Comparison of ENCODE assay signal across 33 cellular contexts in genomic region chr5:132072508-132072907, GRCh38. TPM values are rescaled to one million over a fixed set of nuclear protein-coding genes. Genes with fewer than 3 reads are reported as not detected.
DNase-seq lines count a peak whose midpoint lies in the region; ATAC-seq, FAIRE-seq and TF ChIP-seq lines count a peak whose summit lies in the region.
"Had no signal": no experiment of that assay in that cellular context is flagged by ENCODE, and none has a peak within 500 bp of the region (broad histone marks: within the 10 kb centered on the region; RNA-seq: fewer than 3 reads in every experiment).

No MANE protein-coding gene starts in this region.

- H3K36me3 Mint-ChIP-seq in activated naive CD8-positive, alpha-beta T cell treated with anti-CD3 and anti-CD28 coated beads, Interleukin-2, amount 10 ng/mL, durations not matched to agents 7 days and 5 days: no peaks in the 10 kb centered on the region
- H3K36me3 Mint-ChIP-seq in activated naive CD8-positive, alpha-beta T cell treated with anti-CD3 and anti-CD28 coated beads for 36 hours: peaks cover 18% of the 10 kb centered on the region

- H3K9me3 ChIP-seq in keratinocyte (ENCODE audit: control insufficient read depth, low read depth, low read length) (no peaks in the 10 kb centered on the region), upper lobe of right lung (no peaks in the 10 kb centered on the region)
- H3K9me3 ChIP-seq: adrenal gland, tibial artery had no signal

- no peak for ATAC-seq in activated naive CD8-positive, alpha-beta T cell treated with anti-CD3 and anti-CD28 coated beads, Interleukin-2, amount 10 ng/mL, durations not matched to agents 7 days and 5 days (ENCODE audit: low read depth)
- peak; percentile 64 for ATAC-seq in upper lobe of right lung
- ATAC-seq: left colon had no signal

- no peak overlapping the region for H3K4me3 ChIP-seq in keratinocyte (ENCODE audit: control insufficient read depth in 2 of 3, extremely low read depth in 1 of 3, insufficient read depth in 2 of 3, low read depth in 1 of 3, low read length in 3 of 3)
- H3K4me3 ChIP-seq in upper lobe of right lung: no peak overlapping the region
- H3K4me3 ChIP-seq: adrenal gland, neural progenitor cell, SK-N-MC, tibial artery had no signal

- peaks cover 13% of the 10 kb centered on the region for H3K27me3 ChIP-seq in keratinocyte (ENCODE audit: control insufficient read depth, extremely low read depth, insufficient read depth, low read length)
- H3K27me3 ChIP-seq in upper lobe of right lung: no peaks in the 10 kb centered on the region
- H3K27me3 ChIP-seq: adrenal gland, neural progenitor cell, tibial artery had no signal

- H3K4me1 Mint-ChIP-seq in activated naive CD8-positive, alpha-beta T cell treated with anti-CD3 and anti-CD28 coated beads, Interleukin-2, amount 10 ng/mL, durations not matched to agents 7 days and 5 days: peaks cover 29% of the 10 kb centered on the region
- H3K4me1 Mint-ChIP-seq in activated naive CD8-positive, alpha-beta T cell treated with anti-CD3 and anti-CD28 coated beads for 36 hours: peaks cover 49% of the 10 kb centered on the region

- H3K4me3 Mint-ChIP-seq in activated naive CD8-positive, alpha-beta T cell treated with anti-CD3 and anti-CD28 coated beads, Interleukin-2, amount 10 ng/mL, durations not matched to agents 7 days and 5 days: no peak overlapping the region
- no peak overlapping the region for H3K4me3 Mint-ChIP-seq in activated naive CD8-positive, alpha-beta T cell treated with anti-CD3 and anti-CD28 coated beads for 36 hours
- H3K4me3 Mint-ChIP-seq: activated CD4-positive, alpha-beta memory T cell treated with anti-CD3 and anti-CD28 coated beads, Interleukin-2, amount 10 ng/mL, durations not matched to agents 7 days and 5 days; H9; neural progenitor cell had no signal

- H4K20me1 ChIP-seq in keratinocyte (ENCODE audit: control insufficient read depth, extremely low read depth, insufficient read depth, low read length): no peaks in the 10 kb centered on the region

- POLR2A ChIA-PET in activated naive CD8-positive, alpha-beta T cell treated with anti-CD3 and anti-CD28 coated beads, Interleukin-2, amount 10 ng/mL, durations not matched to agents 7 days and 5 days (lab: Charles Lee): interaction anchor here (1.0 kb wide), 1 partner anchor 11 kb away, joined by 3 read pairs; no protein-coding TSS in a partner anchor

- H3K9me3 Mint-ChIP-seq in activated naive CD8-positive, alpha-beta T cell treated with anti-CD3 and anti-CD28 coated beads, Interleukin-2, amount 10 ng/mL, durations not matched to agents 7 days and 5 days: no peaks in the 10 kb centered on the region
- no peaks in the 10 kb centered on the region for H3K9me3 Mint-ChIP-seq in activated naive CD8-positive, alpha-beta T cell treated with anti-CD3 and anti-CD28 coated beads for 36 hours
- H3K9me3 Mint-ChIP-seq: activated CD4-positive, alpha-beta memory T cell treated with anti-CD3 and anti-CD28 coated beads, Interleukin-2, amount 10 ng/mL, durations not matched to agents 7 days and 5 days; H9; neural progenitor cell had no signal

- no peaks in the 10 kb centered on the region for H3K79me2 ChIP-seq in keratinocyte (ENCODE audit: control insufficient read depth, insufficient read depth, low read length)
- H3K79me2 ChIP-seq: parathyroid adenoma had no signal

- H3K9me1 ChIP-seq in keratinocyte (ENCODE audit: control insufficient read depth, extremely low read depth, insufficient read depth, low read length): no peaks in the 10 kb centered on the region

- no peak overlapping the region for H3K4me2 ChIP-seq in keratinocyte (ENCODE audit: control insufficient read depth, extremely low read depth, insufficient read depth, low read depth, low read length)
- H3K4me2 ChIP-seq: neural progenitor cell had no signal

- H3K36me3 ChIP-seq in keratinocyte (ENCODE audit: control insufficient read depth in 2 of 2, extremely low read depth in 1 of 2, insufficient read depth in 2 of 2, low read length in 2 of 2) (peaks cover 0 to 2% of the 10 kb centered on the region in 2 experiments), upper lobe of right lung (no peaks in the 10 kb centered on the region)
- H3K36me3 ChIP-seq: adrenal gland, neural progenitor cell, tibial artery had no signal

- intact Hi-C loops in upper lobe of right lung (cut with DNase I): no loop called here

- dilution Hi-C loops in keratinocyte (cut with MboI; ENCODE audit: extremely low pct_ligation_motif_present, low sequenced_read_pairs): no loop called here

- H3K9ac ChIP-seq in keratinocyte (ENCODE audit: control insufficient read depth, extremely low read depth, insufficient read depth, low read length): no peak overlapping the region
- H3K9ac ChIP-seq: neural progenitor cell, parathyroid adenoma had no signal

- DNase-seq in activated naive CD8-positive, alpha-beta T cell treated with anti-CD3 and anti-CD28 coated beads, Interleukin-2, amount 10 ng/mL, durations not matched to agents 7 days and 5 days: no peak
- no peak for DNase-seq in activated naive CD8-positive, alpha-beta T cell treated with anti-CD3 and anti-CD28 coated beads for 36 hours
- DNase-seq in NCI-H510A treated with DMSO at 0.1 percent for 48 hours (lab: John Stamatoyannopoulos, UW) (peak; percentile 71), keratinocyte (ENCODE audit: low read depth, low spot score) (no peak), upper lobe of right lung (peak; percentile 78), erythroblast (lab: John Stamatoyannopoulos, UW) (no peak), GM12891 (ENCODE audit: insufficient read length, low spot score) (no peak)
- DNase-seq: activated CD4-positive, alpha-beta memory T cell treated with anti-CD3 and anti-CD28 coated beads, Interleukin-2, amount 10 ng/mL, durations not matched to agents 7 days and 5 days; activated gamma-delta T cell treated with Interleukin-2 at 50 U/mL for 16 hours; activated T-cell treated with anti-CD3 and anti-CD28 coated beads for 4 hours; adrenal gland; central memory CD4-positive, alpha-beta T cell; cortex of kidney; effector memory CD4-positive, alpha-beta T cell; H9; hypothalamus; left colon; mesenchymal stem cell; MM.1S; NCI-H2081; NCI-H446; small intestine; tibial artery had no signal

- H3K4me1 ChIP-seq in keratinocyte (ENCODE audit: control insufficient read depth, extremely low read depth, insufficient read depth, low read length): peaks cover 35% of the 10 kb centered on the region
- no peaks in the 10 kb centered on the region for H3K4me1 ChIP-seq in upper lobe of right lung
- H3K4me1 ChIP-seq: adrenal gland, parathyroid adenoma, tibial artery had no signal

- no peak for TF ChIP-seq CTCF in keratinocyte (optimal IDR thresholded peaks at IDR 0.05 in 1 of 3, IDR thresholded peaks at IDR 0.05 in 1 of 3, conservative IDR thresholded peaks at IDR 0.05 in 1 of 3; ENCODE audit: extremely low read depth in 1 of 3, insufficient read depth in 2 of 3, low read length in 3 of 3)
- TF ChIP-seq CTCF in upper lobe of right lung (IDR thresholded peaks at IDR 0.05): no peak

- H3K27ac ChIP-seq in keratinocyte (ENCODE audit: control insufficient read depth, insufficient read depth, low read length): no peak overlapping the region
- peak overlapping the region; percentile 76 for H3K27ac ChIP-seq in upper lobe of right lung
- H3K27ac ChIP-seq: adrenal gland, HL-60, neural progenitor cell, parathyroid adenoma, SK-N-MC, tibial artery had no signal

- peak overlapping the region; percentile 47 for H3K27ac Mint-ChIP-seq in activated naive CD8-positive, alpha-beta T cell treated with anti-CD3 and anti-CD28 coated beads, Interleukin-2, amount 10 ng/mL, durations not matched to agents 7 days and 5 days
- no peak overlapping the region for H3K27ac Mint-ChIP-seq in activated naive CD8-positive, alpha-beta T cell treated with anti-CD3 and anti-CD28 coated beads for 36 hours
- H3K27ac Mint-ChIP-seq: activated CD4-positive, alpha-beta memory T cell treated with anti-CD3 and anti-CD28 coated beads, Interleukin-2, amount 10 ng/mL, durations not matched to agents 7 days and 5 days; H9; neural progenitor cell had no signal

- no peak for TF ChIP-seq POLR2A in erythroblast (IDR thresholded peaks at IDR 0.05; ENCODE audit: low read length)
- TF ChIP-seq POLR2A in GM12891 (IDR thresholded peaks at IDR 0.05; ENCODE audit: low read depth, low read length): no peak

- H2AFZ ChIP-seq in keratinocyte (ENCODE audit: control insufficient read depth, low read length): no peak overlapping the region
- H2AFZ ChIP-seq: neural progenitor cell, parathyroid adenoma had no signal

- no peaks in the 10 kb centered on the region for H3K27me3 Mint-ChIP-seq in activated naive CD8-positive, alpha-beta T cell treated with anti-CD3 and anti-CD28 coated beads, Interleukin-2, amount 10 ng/mL, durations not matched to agents 7 days and 5 days
- no peaks in the 10 kb centered on the region for H3K27me3 Mint-ChIP-seq in activated naive CD8-positive, alpha-beta T cell treated with anti-CD3 and anti-CD28 coated beads for 36 hours
- H3K27me3 Mint-ChIP-seq: activated CD4-positive, alpha-beta memory T cell treated with anti-CD3 and anti-CD28 coated beads, Interleukin-2, amount 10 ng/mL, durations not matched to agents 7 days and 5 days had no signal

- peak; percentile 79 for FAIRE-seq in keratinocyte (lab: Jason Lieb, UNC)
- FAIRE-seq in GM12891 (lab: Jason Lieb, UNC): no peak
- FAIRE-seq: GM12892, small intestine had no signal

RNA-seq across cellular contexts. Expression of gene CSF2, which starts 1.1 kb away (rescaled TPM):
- 1 to 10 TPM; 1.1 to 1.4 TPM for total RNA-seq in activated naive CD8-positive, alpha-beta T cell treated with anti-CD3 and anti-CD28 coated beads, Interleukin-2, amount 10 ng/mL, durations not matched to agents 7 days and 5 days
- total RNA-seq in activated naive CD8-positive, alpha-beta T cell treated with anti-CD3 and anti-CD28 coated beads for 36 hours: 100 to 1,000 TPM; 103 to 107 TPM
- polyA plus RNA-seq in keratinocyte: 6.9 to 9.2 TPM (median 7.2 TPM) in 3 replicates
- 0.94 TPM for polyA plus RNA-seq in keratinocyte (2011; ENCODE audit: low read depth)
- polyA plus RNA-seq in keratinocyte (2011; cell fraction: cytosol; rRNA removed): 6.6 and 7.9 TPM in 2 replicates
- 18.3 and 24.4 TPM in 2 replicates for polyA plus RNA-seq in keratinocyte (2011; cell fraction: nucleus; rRNA removed)
- polyA plus RNA-seq in keratinocyte (2012; ENCODE audit: low replicate concordance): 0.47 and 11.0 TPM in 2 replicates
- 3.9 to 15.2 TPM (median 4.0 TPM) in 3 replicates for polyA minus RNA-seq in keratinocyte
- 11.9 TPM for polyA minus RNA-seq in keratinocyte (2011; cell fraction: cytosol; rRNA and poly(A)+ RNA removed)
- 3.7 and 5.3 TPM in 2 replicates for polyA minus RNA-seq in keratinocyte (2011; cell fraction: nucleus; rRNA and poly(A)+ RNA removed)
- 7.1 TPM for total RNA-seq in upper lobe of right lung
- not detected for polyA plus RNA-seq in GM12891 (2012; ENCODE audit: low read depth, missing spikeins)
- total RNA-seq: H9, left colon, myocyte had no signal
- polyA plus RNA-seq: adrenal gland, AG04450, BJ had no signal

RNA-seq across cellular contexts. Expression of gene IL3, which starts 12.1 kb away (rescaled TPM):
- not detected for total RNA-seq in activated naive CD8-positive, alpha-beta T cell treated with anti-CD3 and anti-CD28 coated beads, Interleukin-2, amount 10 ng/mL, durations not matched to agents 7 days and 5 days
- total RNA-seq in activated naive CD8-positive, alpha-beta T cell treated with anti-CD3 and anti-CD28 coated beads for 36 hours: under 1 TPM; 0.20 to 0.49 TPM
- polyA plus RNA-seq in keratinocyte: not detected in 3 replicates
- not detected for polyA plus RNA-seq in keratinocyte (2011; ENCODE audit: low read depth)
- not detected in 2 replicates for polyA plus RNA-seq in keratinocyte (2011; cell fraction: cytosol; rRNA removed)
- polyA plus RNA-seq in keratinocyte (2011; cell fraction: nucleus; rRNA removed): not detected in 2 replicates
- polyA plus RNA-seq in keratinocyte (2012; ENCODE audit: low replicate concordance): not detected in 2 replicates
- not detected in 3 replicates for polyA minus RNA-seq in keratinocyte
- polyA minus RNA-seq in keratinocyte (2011; cell fraction: cytosol; rRNA and poly(A)+ RNA removed): not detected
- not detected in 2 replicates for polyA minus RNA-seq in keratinocyte (2011; cell fraction: nucleus; rRNA and poly(A)+ RNA removed)
- total RNA-seq in upper lobe of right lung: not detected
- not detected for polyA plus RNA-seq in GM12891 (2012; ENCODE audit: low read depth, missing spikeins)
- total RNA-seq: adrenal gland, epithelial cell of proximal tubule, glomerular endothelial cell, H9, left colon, myocyte had no signal
- polyA plus RNA-seq: adrenal gland, AG04450, BJ, small intestine had no signal

Comparison
In these comparisons a context has a peak if more than half of its experiments do, and no peak if none do; other contexts are left out.
1. RNA of gene CSF2, which starts 1.1 kb away (total RNA-seq): 103 to 107 TPM in activated naive CD8-positive, alpha-beta T cell treated with anti-CD3 and anti-CD28 coated beads for 36 hours; 7.1 TPM in upper lobe of right lung (single experiment) and 1.1 to 1.4 TPM in activated naive CD8-positive, alpha-beta T cell treated with anti-CD3 and anti-CD28 coated beads, Interleukin-2, amount 10 ng/mL, durations not matched to agents 7 days and 5 days; every median in the first group is over 10 times any median in the second.
2. DNase-seq: peak in NCI-H510A treated with DMSO at 0.1 percent for 48 hours (single experiment) and upper lobe of right lung (single experiment); none in activated naive CD8-positive, alpha-beta T cell treated with anti-CD3 and anti-CD28 coated beads, Interleukin-2, amount 10 ng/mL, durations not matched to agents 7 days and 5 days (single experiment), activated naive CD8-positive, alpha-beta T cell treated with anti-CD3 and anti-CD28 coated beads for 36 hours (single experiment), keratinocyte (single experiment), erythroblast (0 of 2) and GM12891 (single experiment).